Comparison of ENCODE assay signal across 8 cellular contexts in the genomic region with DNA sequence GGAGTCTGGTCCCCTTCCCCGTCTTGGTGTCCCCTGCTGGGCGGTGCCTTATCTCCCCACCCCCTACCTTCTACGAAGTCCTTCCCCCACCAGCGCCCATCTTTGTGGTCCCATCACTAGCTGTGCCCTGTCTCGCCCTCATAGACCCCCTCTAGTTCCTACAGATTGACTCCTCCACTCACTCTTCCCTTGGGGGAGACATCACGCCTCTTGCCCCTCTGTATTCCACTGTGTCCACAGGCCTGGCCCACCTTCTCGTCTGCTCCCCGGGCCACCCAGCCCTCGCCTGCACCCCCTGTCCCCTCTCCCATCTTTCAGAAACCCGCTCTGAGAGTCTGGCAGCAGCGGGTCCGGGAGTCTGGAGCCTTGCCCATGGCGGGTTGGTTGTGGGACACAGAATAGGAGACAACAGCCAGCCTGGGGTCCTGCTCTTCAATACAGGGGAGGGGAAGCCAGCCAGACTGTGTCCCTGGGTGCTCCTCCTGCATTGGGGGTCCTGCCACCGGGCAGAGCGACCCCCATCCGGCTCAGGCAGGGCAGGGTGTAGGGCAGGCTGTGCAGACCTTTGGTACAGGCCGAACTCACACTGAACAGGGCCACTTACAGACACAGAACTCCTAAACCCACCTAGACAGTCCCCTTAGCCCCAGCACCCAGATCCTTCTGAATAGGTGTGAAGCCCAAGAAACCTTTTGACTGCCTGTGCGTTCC. TPM values are rescaled to one million over a fixed set of nuclear protein-coding genes. Genes with fewer than 3 reads are reported as not detected.
DNase-seq lines count a peak whose midpoint lies in the region; ATAC-seq and TF ChIP-seq lines count a peak whose summit lies in the region.

No MANE protein-coding gene starts in this region.

- ATAC-seq in HG03432 (IDR thresholded peaks at IDR 0.05; ENCODE audit: unreplicated experiment) = no peak
- ATAC-seq in GM18502 (IDR thresholded peaks at IDR 0.05; ENCODE audit: poor library complexity, unreplicated experiment) = no peak

- H3K36me3 ChIP-seq in MG63 = peaks cover 38% of the 10 kb centered on the region

- DNase-seq in MG63 = no peak
- DNase-seq in neural crest cell (ENCODE audit: low read depth, low spot score) = no peak
- no peak for DNase-seq in hippocampal formation (lab: John Stamatoyannopoulos, UW)
- no peak for DNase-seq in KBM-7

- no peaks in the 10 kb centered on the region for H3K9me3 Mint-ChIP-seq in dendritic cell treated with granulocyte-macrophage colony-stimulating factor and Interleukin-4, amounts not matched to agents 40 ng/mL and 50 ng/mL, for 4 days
- H3K9me3 Mint-ChIP-seq in neural crest cell = no peaks in the 10 kb centered on the region

- no peaks in the 10 kb centered on the region for H3K27me3 ChIP-seq in MG63

- peaks cover 41% of the 10 kb centered on the region for H3K4me1 Mint-ChIP-seq in dendritic cell treated with granulocyte-macrophage colony-stimulating factor and Interleukin-4, amounts not matched to agents 40 ng/mL and 50 ng/mL, for 4 days (ENCODE audit: low read depth)
- peaks cover 24% of the 10 kb centered on the region for H3K4me1 Mint-ChIP-seq in neural crest cell

- peaks cover 64% of the 10 kb centered on the region for H3K36me3 Mint-ChIP-seq in dendritic cell treated with granulocyte-macrophage colony-stimulating factor and Interleukin-4, amounts not matched to agents 40 ng/mL and 50 ng/mL, for 4 days (ENCODE audit: low read depth)
- peaks cover 11% of the 10 kb centered on the region for H3K36me3 Mint-ChIP-seq in neural crest cell (ENCODE audit: low read depth)

- peak overlapping the region; percentile 100 for H3K27ac Mint-ChIP-seq in dendritic cell treated with granulocyte-macrophage colony-stimulating factor and Interleukin-4, amounts not matched to agents 40 ng/mL and 50 ng/mL, for 4 days
- peak overlapping the region; percentile 78 for H3K27ac Mint-ChIP-seq in neural crest cell (ENCODE audit: unreplicated experiment)

- intact Hi-C loops in dendritic cell treated with granulocyte-macrophage colony-stimulating factor and Interleukin-4, amounts not matched to agents 40 ng/mL and 50 ng/mL, for 4 days (cut with micrococcal nuclease) = loop anchor here (5.0 to 10.0 kb wide), 4 partner anchors 321 to 701 kb away; a partner anchor contains a TSS

- H3K4me3 ChIP-seq in GM08714 (ENCODE audit: low read length) (peak overlapping the region; percentile 89), MG63 (peak overlapping the region; percentile 64)

- H3K27me3 Mint-ChIP-seq in dendritic cell treated with granulocyte-macrophage colony-stimulating factor and Interleukin-4, amounts not matched to agents 40 ng/mL and 50 ng/mL, for 4 days = peaks cover 3% of the 10 kb centered on the region
- H3K27me3 Mint-ChIP-seq in neural crest cell (ENCODE audit: low read depth) = peaks cover 3% of the 10 kb centered on the region

- peak overlapping the region; percentile 88 for H3K4me3 Mint-ChIP-seq in dendritic cell treated with granulocyte-macrophage colony-stimulating factor and Interleukin-4, amounts not matched to agents 40 ng/mL and 50 ng/mL, for 4 days
- H3K4me3 Mint-ChIP-seq in neural crest cell = peak overlapping the region; percentile 88

- in situ Hi-C loops in KBM-7 (cut with MboI; ENCODE audit: low pct_unique_long_range_greater_than_20kb, low sequenced_read_pairs) = no loop called here

- H3K9me3 ChIP-seq in MG63 = no peaks in the 10 kb centered on the region

- TF ChIP-seq CTCF in neural crest cell (conservative IDR thresholded peaks at IDR 0.05) = no peak

RNA-seq across cellular contexts. Expression of a gene that starts 1.1 kb away (rescaled TPM):
- 68.1 and 133 TPM in 2 replicates for total RNA-seq in MG63 (2014; rRNA removed; shearing (Covaris generic); ENCODE audit: low replicate concordance)
- 117 and 129 TPM in 2 replicates for total RNA-seq in neural crest cell
